In the genomic region with DNA sequence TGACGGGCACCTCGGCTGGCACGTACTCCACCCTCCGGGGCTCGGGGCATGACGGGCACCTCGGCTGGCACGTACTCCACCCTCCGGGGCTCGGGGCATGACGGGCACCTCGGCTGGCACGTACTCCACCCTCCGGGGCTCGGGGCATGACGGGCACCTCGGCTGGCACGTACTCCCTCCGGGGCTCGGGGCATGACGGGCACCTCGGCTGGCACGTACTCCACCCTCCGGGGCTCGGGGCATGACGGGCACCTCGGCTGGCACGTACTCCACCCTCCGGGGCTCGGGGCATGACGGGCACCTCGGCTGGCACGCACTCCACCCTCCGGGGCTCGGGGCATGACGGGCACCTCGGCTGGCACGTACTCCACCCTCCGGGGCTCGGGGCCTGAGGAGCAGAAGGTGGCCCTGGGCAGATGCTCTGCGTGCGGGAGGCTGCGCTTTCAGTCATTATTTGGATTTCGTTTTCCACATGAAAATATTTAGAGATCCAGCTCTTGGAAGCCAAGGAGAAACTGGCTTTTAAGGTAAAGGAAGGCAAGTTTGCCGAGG, we compare ENCODE assay signal across 7 cellular contexts.
DNase-seq lines count a peak whose midpoint lies in the region; ATAC-seq, FAIRE-seq and TF ChIP-seq lines count a peak whose summit lies in the region.
"Not testable (repeated sequence)": the region's sequence is repeated elsewhere in the genome, so short reads cannot be mapped to it uniquely, and the experiment has no call there.

No MANE protein-coding gene starts in this region.

- H3K36me3 ChIP-seq in BLaER1; K562 (ENCODE audit: control insufficient read depth, insufficient read depth, low read length); HepG2 (replicated peaks in 1 of 2; ENCODE audit: control insufficient read depth in 1 of 2, insufficient read depth in 2 of 2, low read length in 2 of 2); stomach: not testable (repeated sequence)

- H3K4me3 Mint-ChIP-seq in T-helper 17 cell = peak overlapping the region; percentile 28
- H3K4me3 Mint-ChIP-seq in activated T-helper 17 cell treated with anti-CD3 and anti-CD28 coated beads, Interleukin-2, amount 50 U/mL, for 72 hours = peak overlapping the region; percentile 68

- peaks cover 26% of the 10 kb centered on the region for H3K4me1 ChIP-seq in BLaER1
- not testable (repeated sequence) for H3K4me1 ChIP-seq in K562 (replicated peaks in 1 of 2; ENCODE audit: control insufficient read depth in 2 of 2, insufficient read depth in 2 of 2, low read length in 2 of 2); HepG2 (ENCODE audit: insufficient read depth, low read length); stomach

- not testable (repeated sequence) for H3K9ac ChIP-seq in BLaER1; K562 (ENCODE audit: insufficient read depth in 1 of 2, low read depth in 2 of 2, low read length in 2 of 2); HepG2 (ENCODE audit: insufficient read depth, low read depth, low read length)

- not testable (repeated sequence) for H4K20me1 ChIP-seq in BLaER1; K562 (replicated peaks; ENCODE audit: control insufficient read depth, insufficient read depth, low read length); HepG2 (ENCODE audit: insufficient read depth, low read length)

- 0 out of 2 replicates have a peak overlapping the region, but pooled peaks have one; percentile 90 for H3K4me2 ChIP-seq in BLaER1
- H3K4me2 ChIP-seq in K562 (ENCODE audit: insufficient read depth, low read length); HepG2 (ENCODE audit: low read depth, low read length): not testable (repeated sequence)

- H3K27ac ChIP-seq in BLaER1; K562 (ENCODE audit: extremely low read depth, low read depth, low read length); HepG2 (ENCODE audit: extremely low read length, insufficient read depth, low read length); stomach: not testable (repeated sequence)

- DNase-seq in T-helper 17 cell; K562 (ENCODE audit: extremely low read depth in 1 of 4, low spot score in 3 of 4); HepG2 (ENCODE audit: low spot score): not testable (repeated sequence)
- DNase-seq in Right ventricle myocardium superior = peak; percentile 12
- DNase-seq in stomach = peak; percentile 17

- not testable (repeated sequence) for H2AFZ ChIP-seq in K562 (ENCODE audit: low read depth, low read length); HepG2 (ENCODE audit: low read length)

- not testable (repeated sequence) for H3K9me3 ChIP-seq in BLaER1; T-helper 17 cell (ENCODE audit: control insufficient read depth, low read length, poor library complexity, severe bottlenecking); K562 (replicated peaks; ENCODE audit: control insufficient read depth, insufficient read depth, low read depth, low read length); HepG2 (ENCODE audit: low read length); stomach

- FAIRE-seq in K562 (lab: Jason Lieb, UNC); HepG2 (lab: Jason Lieb, UNC): not testable (repeated sequence)

- not testable (repeated sequence) for H3K4me3 ChIP-seq in BLaER1; K562; HepG2 (replicated peaks in 1 of 3; ENCODE audit: insufficient read depth in 1 of 3, low read depth in 2 of 3, low read length in 3 of 3); stomach

- H3K79me2 ChIP-seq in K562 (ENCODE audit: control insufficient read depth, insufficient read depth, low read length); HepG2 (ENCODE audit: insufficient read depth, low read length): not testable (repeated sequence)

- not testable (repeated sequence) for H3K9me3 Mint-ChIP-seq in activated T-helper 17 cell treated with anti-CD3 and anti-CD28 coated beads, Interleukin-2, amount 50 U/mL, for 72 hours

- CTCF ChIA-PET in K562 (lab: Yijun Ruan, JAX; ENCODE audit: low intra/inter-chr PET ratio); HepG2 (lab: Yijun Ruan, JAX; ENCODE audit: low intra/inter-chr PET ratio, low total read pairs): not testable (repeated sequence)

- ATAC-seq in T-helper 17 cell; activated T-helper 17 cell treated with anti-CD3 and anti-CD28 coated beads, Interleukin-2, amount 50 U/mL, for 72 hours (replicated peaks); K562; Right ventricle myocardium superior (ENCODE audit: poor library complexity); HepG2: not testable (repeated sequence)

- not testable (repeated sequence) for BruUV-seq in K562 (replicated peaks; lab: Mats Ljungman, UMichigan); HepG2 (replicated peaks; lab: Mats Ljungman, UMichigan)

- not testable (repeated sequence) for H3K27me3 Mint-ChIP-seq in T-helper 17 cell; activated T-helper 17 cell treated with anti-CD3 and anti-CD28 coated beads, Interleukin-2, amount 50 U/mL, for 72 hours

- H3K9me1 ChIP-seq in K562 (ENCODE audit: control insufficient read depth, insufficient read depth, low read length) = not testable (repeated sequence)

- not testable (repeated sequence) for TF ChIP-seq POLR2A in K562 (conservative IDR thresholded peaks at IDR 0.05); HepG2 (IDR thresholded peaks at IDR 0.05; ENCODE audit: insufficient read depth in 1 of 2, low read depth in 2 of 2, low read length in 2 of 2); stomach (IDR thresholded peaks at IDR 0.05)

- 7% methylated on average over 24 of the region's 45 CpGs for WGBS in K562 (ENCODE audit: insufficient coverage, low coverage, missing lambda C conversion rate)
- 66% methylated on average over 5 of the region's 45 CpGs for WGBS in HepG2 (ENCODE audit: low lambda C conversion rate)
- 87 to 97% (median 96%) methylated on average over 5 to 38 of the region's 45 CpGs for WGBS in stomach, 5 donors

- not testable (repeated sequence) for H3K27me3 ChIP-seq in BLaER1
- H3K27me3 ChIP-seq in K562 (ENCODE audit: control insufficient read depth in 2 of 2, insufficient read depth in 2 of 2, low read length in 2 of 2) (peaks cover 38 to 70% of the 10 kb centered on the region in 2 experiments; a peak in 4 of 5 replicates), HepG2 (ENCODE audit: control insufficient read depth in 1 of 2, insufficient read depth in 2 of 2, low read length in 2 of 2) (peaks cover 3 to 46% of the 10 kb centered on the region in 2 experiments; a peak in 4 of 5 replicates), stomach (peaks cover 0 to 19% (median 0%) of the 10 kb centered on the region in 3 donors)

- TF ChIP-seq RAD21 in K562 (CRISPR knock-in tag; conservative IDR thresholded peaks at IDR 0.05 in 1 of 2, IDR thresholded peaks at IDR 0.05 in 1 of 2); HepG2 (CRISPR knock-in tag; IDR thresholded peaks at IDR 0.05): not testable (repeated sequence)

- H3K36me3 Mint-ChIP-seq in T-helper 17 cell (ENCODE audit: low read depth); activated T-helper 17 cell treated with anti-CD3 and anti-CD28 coated beads, Interleukin-2, amount 50 U/mL, for 72 hours (ENCODE audit: low read depth): not testable (repeated sequence)

- not testable (repeated sequence) for TF ChIP-seq EP300 in K562 (IDR thresholded peaks at IDR 0.05; ENCODE audit: low read length); HepG2 (IDR thresholded peaks at IDR 0.05; ENCODE audit: low read depth in 2 of 2, low read length in 2 of 2); HepG2 (CRISPR knock-in tag; IDR thresholded peaks at IDR 0.05; ENCODE audit: borderline replicate concordance); stomach (IDR thresholded peaks at IDR 0.05)

- H3K4me1 Mint-ChIP-seq in T-helper 17 cell = peaks cover 29% of the 10 kb centered on the region
- H3K4me1 Mint-ChIP-seq in activated T-helper 17 cell treated with anti-CD3 and anti-CD28 coated beads, Interleukin-2, amount 50 U/mL, for 72 hours = peaks cover 23% of the 10 kb centered on the region

- TF ChIP-seq CTCF in K562 (IDR thresholded peaks at IDR 0.05 in 2 of 3, conservative IDR thresholded peaks at IDR 0.05 in 1 of 3; ENCODE audit: insufficient read depth in 2 of 3, low read depth in 1 of 3, low read length in 3 of 3); HepG2 (CRISPR knock-in tag; IDR thresholded peaks at IDR 0.05); stomach (IDR thresholded peaks at IDR 0.05): not testable (repeated sequence)

- in situ Hi-C loops in K562 (cut with MboI); HepG2 (cut with HindIII; ENCODE audit: extremely low pct_ligation_motif_present, low pct_unique_long_range_greater_than_20kb): not testable (repeated sequence)

- POLR2A ChIA-PET in K562 (lab: Yijun Ruan, JAX); HepG2 (lab: Yijun Ruan, JAX): not testable (repeated sequence)

- peak overlapping the region; percentile 86 for H3K27ac Mint-ChIP-seq in T-helper 17 cell
- H3K27ac Mint-ChIP-seq in activated T-helper 17 cell treated with anti-CD3 and anti-CD28 coated beads, Interleukin-2, amount 50 U/mL, for 72 hours = not testable (repeated sequence)

- intact Hi-C loops in K562 (cut with micrococcal nuclease); Right ventricle myocardium superior (cut with DNase I); HepG2 (cut with micrococcal nuclease; ENCODE audit: unreplicated experiment); stomach (cut with DNase I; ENCODE audit: low total_unique reads): not testable (repeated sequence)

TF ChIP-seq in K562, 482 proteins besides CTCF, POLR2A, EP300 and RAD21:
- TF ChIP-seq HNRNPL (IDR thresholded peaks at IDR 0.05; ENCODE audit: low read depth, low read length) = peak; percentile 93; the same call in 1 of the 2 replicates

TF ChIP-seq in HepG2, 621 proteins besides CTCF, POLR2A, EP300 and RAD21:
- TF ChIP-seq HNRNPL (IDR thresholded peaks at IDR 0.05; ENCODE audit: low read depth, low read length) = peak; percentile 76; the same call in 1 of the 2 replicates
